In the genomic region with DNA sequence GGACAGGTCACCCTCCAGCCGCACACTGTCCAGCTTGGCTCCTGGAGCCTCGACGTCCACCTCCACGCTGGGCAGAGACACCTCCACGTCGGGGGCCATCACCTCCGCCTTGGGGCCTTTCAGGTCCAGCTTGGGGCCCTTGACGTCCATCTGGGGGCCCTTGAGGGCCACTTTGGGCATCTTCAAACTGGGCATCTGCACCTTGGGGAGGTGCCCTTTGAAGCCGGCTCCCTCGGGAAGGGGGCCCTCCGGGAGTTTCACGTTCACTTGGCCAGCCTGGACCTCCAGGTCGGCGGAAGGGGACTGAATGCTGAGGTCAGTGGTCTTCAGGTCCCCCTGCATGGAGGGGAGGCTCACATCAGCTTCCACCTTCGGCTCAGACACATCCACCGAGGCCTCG, we compare ENCODE assay signal across 28 cellular contexts. TPM values are rescaled to one million over a fixed set of nuclear protein-coding genes. Genes with fewer than 3 reads are reported as not detected.
"Had no signal": no experiment of that assay in that cellular context is flagged by ENCODE, and none has a peak within 500 bp of the region (broad histone marks: within the 10 kb centered on the region; RNA-seq: fewer than 3 reads in every experiment).

No MANE protein-coding gene starts in this region.

- H3K36me3 ChIP-seq: pancreas, right lobe of liver, thyroid gland, transverse colon, upper lobe of left lung had no signal

- DNase-seq: hippocampal formation; midbrain; mucosa of descending colon; naive thymus-derived CD4-positive, alpha-beta T cell; nucleus accumbens; right lobe of liver; stimulated activated CD4-positive, alpha-beta T cell treated with anti-CD3 and anti-CD28 coated beads, Interleukin-12 subunit alpha, Interleukin-12 subunit beta, amount 100 ng/mL, for 4 hours; stimulated activated CD4-positive, alpha-beta T cell treated with anti-CD3 and anti-CD28 coated beads, Interleukin-15, amount 100 ng/mL, for 24 hours; stimulated activated CD4-positive, alpha-beta T cell treated with anti-CD3 and anti-CD28 coated beads, Interleukin-2, amount 100 ng/mL, for 24 hours; stimulated activated CD4-positive, alpha-beta T cell treated with anti-CD3 and anti-CD28 coated beads, Interleukin-4, amount 100 ng/mL, for 1 hour; stimulated activated naive B cell treated with anti-CD40 and anti-IgM and Interleukin-4, amounts not matched to agents 10 μg/mL and 1 μg/mL and 100 μg/mL, for 72 hours; stimulated activated naive CD8-positive, alpha-beta T cell treated with anti-CD3 and anti-CD28 coated beads, Interleukin-15, Interleukin-2, amounts not matched to agents 100 U/mL and 50 U/mL, for 24 hours; stomach; testis; thyroid gland; transverse colon had no signal

- H3K27me3 ChIP-seq: pancreas, right lobe of liver, stomach, testis, thyroid gland, transverse colon, upper lobe of left lung, vagina had no signal

- ATAC-seq: left lobe of liver; mucosa of descending colon; naive thymus-derived CD4-positive, alpha-beta T cell; natural killer cell treated with Interleukin-12 subunit alpha and Interleukin-12 subunit beta and Interleukin-15 and Interleukin-18, amount 100 ng/mL, for 72 hours; pancreas; psoas muscle; right lobe of liver; stimulated activated naive B cell treated with anti-CD40 and anti-IgM and Interleukin-4, amounts not matched to agents 10 μg/mL and 1 μg/mL and 100 μg/mL, for 72 hours; stimulated activated naive CD8-positive, alpha-beta T cell treated with anti-CD3 and anti-CD28 coated beads, Interleukin-15, Interleukin-2, amounts not matched to agents 100 U/mL and 50 U/mL, for 24 hours had no signal

- FAIRE-seq: keratinocyte, pancreas had no signal

- H3K27ac ChIP-seq: pancreas, psoas muscle, right lobe of liver, stomach, testis, thyroid gland, transverse colon, upper lobe of left lung, vagina had no signal

- H3K4me1 ChIP-seq: pancreas, psoas muscle, right lobe of liver, stomach, testis, thyroid gland, transverse colon, upper lobe of left lung, vagina had no signal

- H3K9me3 ChIP-seq: mucosa of descending colon, pancreas, psoas muscle, right lobe of liver, stomach, testis, thyroid gland, transverse colon, upper lobe of left lung, vagina had no signal

- H3K4me3 ChIP-seq: mucosa of descending colon, pancreas, psoas muscle, right lobe of liver, smooth muscle cell, stomach, testis, thyroid gland, transverse colon, upper lobe of left lung, vagina had no signal

RNA-seq across cellular contexts. Expression of gene PLD4, which starts 25.3 kb away (rescaled TPM):
- total RNA-seq: left lobe of liver; lung microvascular endothelial cell; myocyte; natural killer cell treated with Interleukin-12 subunit alpha and Interleukin-12 subunit beta and Interleukin-15 and Interleukin-18, amount 100 ng/mL, for 72 hours; osteoblast; vagina had no signal
- polyA plus RNA-seq: keratinocyte, neural cell, psoas muscle had no signal

RNA-seq across cellular contexts. Expression of gene AHNAK2, which starts 28.2 kb away (rescaled TPM):
- total RNA-seq: natural killer cell treated with Interleukin-12 subunit alpha and Interleukin-12 subunit beta and Interleukin-15 and Interleukin-18, amount 100 ng/mL, for 72 hours had no signal
- polyA plus RNA-seq: naive thymus-derived CD4-positive, alpha-beta T cell had no signal
